In the genomic region with DNA sequence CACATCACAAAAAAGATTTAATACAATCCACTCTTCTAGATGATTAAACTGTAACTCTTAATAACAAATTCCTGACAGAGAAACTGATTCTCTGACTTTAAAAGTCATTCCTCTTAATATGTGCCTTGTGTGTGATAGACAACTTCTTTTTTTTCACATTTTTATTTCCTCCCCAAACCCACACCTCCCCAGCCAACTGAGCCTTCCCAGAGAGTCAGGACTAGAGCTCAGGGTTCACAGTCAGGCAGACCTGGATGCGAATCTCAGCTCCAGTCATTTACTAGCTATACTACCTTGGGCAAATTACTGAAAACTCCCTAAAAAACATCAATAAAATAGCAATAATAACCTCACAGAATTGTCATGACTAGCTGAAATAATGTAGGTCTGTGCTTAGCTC, we compare ENCODE assay signal across 23 cellular contexts. TPM values are rescaled to one million over a fixed set of nuclear protein-coding genes. Genes with fewer than 3 reads are reported as not detected.
DNase-seq lines count a peak whose midpoint lies in the region; ATAC-seq and TF ChIP-seq lines count a peak whose summit lies in the region.
"Had no signal": no experiment of that assay in that cellular context is flagged by ENCODE, and none has a peak within 500 bp of the region (broad histone marks: within the 10 kb centered on the region; RNA-seq: fewer than 3 reads in every experiment).

No MANE protein-coding gene starts in this region.

- H2AFZ ChIP-seq in hepatocyte = no peak overlapping the region

- no peak for DNase-seq in activated CD4-positive, alpha-beta T cell treated with anti-CD3 and anti-CD28 coated beads for 36 hours
- no peak for DNase-seq in activated CD4-positive, alpha-beta T cell treated with anti-CD3 and anti-CD28 coated beads, Interleukin-2, amount 50 U/mL, for 1 hour
- no peak for DNase-seq in activated T-helper 2 cell treated with anti-CD3 and anti-CD28 coated beads, Interferon-gamma antibody, Interleukin-2, Interleukin-4, amounts not matched to agents 10 μg/mL and 5 μg/mL and 100 μg/mL, durations not matched to agents 14 hours and 24 hours and 36 hours (ENCODE audit: low spot score)
- no peak for DNase-seq in hepatocyte (ENCODE audit: low spot score)
- no peak for DNase-seq in central memory CD4-positive, alpha-beta T cell
- DNase-seq in NCI-H1092 treated with DMSO at 0.1 percent for 48 hours (lab: John Stamatoyannopoulos, UW) = no peak
- DNase-seq: 8988T; activated CD8-positive, alpha-beta memory T cell treated with anti-CD3 and anti-CD28 coated beads, Interleukin-2, amount 50 U/mL, for 48 hours; aorta; cerebellar nuclear complex; COR-L47; effector CD4-positive, alpha-beta T cell; glutamatergic neuron; left lung; NCI-H187; NCI-H69; retina; SHP77 treated with DMSO at 0.1 percent for 48 hours had no signal

- peaks cover 2% of the 10 kb centered on the region for H3K9me3 Mint-ChIP-seq in activated CD4-positive, alpha-beta T cell treated with anti-CD3 and anti-CD28 coated beads for 36 hours (ENCODE audit: low read depth)
- H3K9me3 Mint-ChIP-seq in activated T-helper 2 cell treated with anti-CD3 and anti-CD28 coated beads, Interferon-gamma antibody, Interleukin-2, Interleukin-4, amounts not matched to agents 10 μg/mL and 5 μg/mL and 100 μg/mL, durations not matched to agents 14 hours and 24 hours and 36 hours = peaks cover 24% of the 10 kb centered on the region

- no peak overlapping the region for H3K4me3 Mint-ChIP-seq in activated CD4-positive, alpha-beta T cell treated with anti-CD3 and anti-CD28 coated beads for 36 hours
- no peak overlapping the region for H3K4me3 Mint-ChIP-seq in activated T-helper 2 cell treated with anti-CD3 and anti-CD28 coated beads, Interferon-gamma antibody, Interleukin-2, Interleukin-4, amounts not matched to agents 10 μg/mL and 5 μg/mL and 100 μg/mL, durations not matched to agents 14 hours and 24 hours and 36 hours (ENCODE audit: low read depth)

- 100% methylated on average over 1 of the region's 1 CpG for WGBS in hepatocyte (ENCODE audit: low lambda C conversion rate, missing lambda C conversion rate)

- no peaks in the 10 kb centered on the region for H3K9me3 ChIP-seq in hepatocyte (ENCODE audit: low read depth)
- peaks cover 0 to 6% of the 10 kb centered on the region in 2 donors for H3K9me3 ChIP-seq in stomach smooth muscle (ENCODE audit: control insufficient read depth in 2 of 2, low read length in 2 of 2)

- H3K79me2 ChIP-seq in hepatocyte = no peaks in the 10 kb centered on the region

- no peak for TF ChIP-seq CTCF in hepatocyte (IDR thresholded peaks at IDR 0.05; ENCODE audit: poor library complexity)

- H3K9me2 ChIP-seq in hepatocyte (replicated peaks; ENCODE audit: insufficient read depth) = no peaks in the 10 kb centered on the region

- H3K27ac Mint-ChIP-seq in activated CD4-positive, alpha-beta T cell treated with anti-CD3 and anti-CD28 coated beads for 36 hours = peak overlapping the region; percentile 37
- H3K27ac Mint-ChIP-seq in activated T-helper 2 cell treated with anti-CD3 and anti-CD28 coated beads, Interferon-gamma antibody, Interleukin-2, Interleukin-4, amounts not matched to agents 10 μg/mL and 5 μg/mL and 100 μg/mL, durations not matched to agents 14 hours and 24 hours and 36 hours = peak overlapping the region; percentile 70

- H3K27me3 Mint-ChIP-seq in activated CD4-positive, alpha-beta T cell treated with anti-CD3 and anti-CD28 coated beads for 36 hours = no peaks in the 10 kb centered on the region
- no peaks in the 10 kb centered on the region for H3K27me3 Mint-ChIP-seq in activated T-helper 2 cell treated with anti-CD3 and anti-CD28 coated beads, Interferon-gamma antibody, Interleukin-2, Interleukin-4, amounts not matched to agents 10 μg/mL and 5 μg/mL and 100 μg/mL, durations not matched to agents 14 hours and 24 hours and 36 hours (ENCODE audit: low read depth)

- H3K9ac ChIP-seq in stomach smooth muscle (ENCODE audit: low read length in 2 of 2) = peak overlapping the region; percentile 22 to 52

- H3K4me1 Mint-ChIP-seq in activated CD4-positive, alpha-beta T cell treated with anti-CD3 and anti-CD28 coated beads for 36 hours = peaks cover 21% of the 10 kb centered on the region
- H3K4me1 Mint-ChIP-seq in activated T-helper 2 cell treated with anti-CD3 and anti-CD28 coated beads, Interferon-gamma antibody, Interleukin-2, Interleukin-4, amounts not matched to agents 10 μg/mL and 5 μg/mL and 100 μg/mL, durations not matched to agents 14 hours and 24 hours and 36 hours (ENCODE audit: low read depth) = peaks cover 25% of the 10 kb centered on the region

- H3K27ac ChIP-seq in hepatocyte = peak overlapping the region; percentile 11
- peak overlapping the region; percentile 37 for H3K27ac ChIP-seq in stomach smooth muscle (ENCODE audit: low read length)
- H3K27ac ChIP-seq: left lung had no signal

- peaks cover 53% of the 10 kb centered on the region for H3K36me3 Mint-ChIP-seq in activated CD4-positive, alpha-beta T cell treated with anti-CD3 and anti-CD28 coated beads for 36 hours (ENCODE audit: low read depth)
- H3K36me3 Mint-ChIP-seq in activated T-helper 2 cell treated with anti-CD3 and anti-CD28 coated beads, Interferon-gamma antibody, Interleukin-2, Interleukin-4, amounts not matched to agents 10 μg/mL and 5 μg/mL and 100 μg/mL, durations not matched to agents 14 hours and 24 hours and 36 hours (ENCODE audit: low read depth) = peaks cover 76% of the 10 kb centered on the region

- H3K27me3 ChIP-seq in hepatocyte (no peaks in the 10 kb centered on the region), stomach smooth muscle (ENCODE audit: control insufficient read depth in 1 of 2, insufficient read depth in 2 of 2, low read length in 2 of 2) (no peaks in the 10 kb centered on the region)
- H3K27me3 ChIP-seq: left lung had no signal

- POLR2A ChIA-PET in activated CD4-positive, alpha-beta T cell treated with anti-CD3 and anti-CD28 coated beads for 36 hours (lab: Charles Lee) = no interaction called here

- H3K4me3 ChIP-seq in hepatocyte = no peak overlapping the region
- H3K4me3 ChIP-seq in stomach smooth muscle (ENCODE audit: low read length in 2 of 2) = peak overlapping the region in 1 of 2 donors; percentile 41
- H3K4me3 ChIP-seq: left lung had no signal

- intact Hi-C loops in activated CD4-positive, alpha-beta T cell treated with anti-CD3 and anti-CD28 coated beads for 36 hours (cut with DNase I, micrococcal nuclease) = no loop called here
- intact Hi-C loops in activated T-helper 2 cell treated with anti-CD3 and anti-CD28 coated beads, Interferon-gamma antibody, Interleukin-2, Interleukin-4, amounts not matched to agents 10 μg/mL and 5 μg/mL and 100 μg/mL, durations not matched to agents 14 hours and 24 hours and 36 hours (cut with micrococcal nuclease) = loop anchor here (5.0 kb wide), 1 partner anchor 37 kb away; a partner anchor contains a TSS

- no peak for ATAC-seq in activated CD4-positive, alpha-beta T cell treated with anti-CD3 and anti-CD28 coated beads for 36 hours
- no peak for ATAC-seq in HG02610 (IDR thresholded peaks at IDR 0.05; ENCODE audit: unreplicated experiment)
- ATAC-seq: esophagus mucosa, left lung had no signal

- H3K4me1 ChIP-seq in hepatocyte (ENCODE audit: insufficient read depth) = peaks cover 5% of the 10 kb centered on the region
- peaks cover 2% of the 10 kb centered on the region for H3K4me1 ChIP-seq in stomach smooth muscle (ENCODE audit: control insufficient read depth, insufficient read depth, low read length)
- H3K4me1 ChIP-seq: left lung had no signal

- CTCF ChIA-PET in activated CD4-positive, alpha-beta T cell treated with anti-CD3 and anti-CD28 coated beads for 36 hours (lab: Charles Lee) = no interaction called here

- peak overlapping the region; percentile 51 for H3K4me2 ChIP-seq in hepatocyte

- H3K36me3 ChIP-seq in hepatocyte (replicated peaks; ENCODE audit: insufficient read depth, low read depth) = no peaks in the 10 kb centered on the region
- peaks cover 31 to 38% of the 10 kb centered on the region in 2 donors for H3K36me3 ChIP-seq in stomach smooth muscle (ENCODE audit: control insufficient read depth in 2 of 2, insufficient read depth in 2 of 2, low read length in 2 of 2)

- no peaks in the 10 kb centered on the region for H4K20me1 ChIP-seq in hepatocyte (ENCODE audit: insufficient read depth, poor library complexity, severe bottlenecking)

RNA-seq across cellular contexts. Expression of a gene that starts 14.2 kb away (rescaled TPM):
- total RNA-seq in activated CD4-positive, alpha-beta T cell treated with anti-CD3 and anti-CD28 coated beads for 36 hours = 10 to 100 TPM; 46.1 to 48.5 TPM
- total RNA-seq in activated T-helper 2 cell treated with anti-CD3 and anti-CD28 coated beads, Interferon-gamma antibody, Interleukin-2, Interleukin-4, amounts not matched to agents 10 μg/mL and 5 μg/mL and 100 μg/mL, durations not matched to agents 14 hours and 24 hours and 36 hours = 42.7 TPM in 2 replicates
- 57.5 and 58.4 TPM in 2 replicates for total RNA-seq in hepatocyte
- 59.3 and 63.2 TPM in 2 replicates for polyA plus RNA-seq in hepatocyte

RNA-seq across cellular contexts. Expression of a gene that starts 17.6 kb away (rescaled TPM):
- total RNA-seq in activated CD4-positive, alpha-beta T cell treated with anti-CD3 and anti-CD28 coated beads for 36 hours = under 1 TPM in 1 of 2 experiments, not detected in 1; 0.18 TPM
- total RNA-seq in activated T-helper 2 cell treated with anti-CD3 and anti-CD28 coated beads, Interferon-gamma antibody, Interleukin-2, Interleukin-4, amounts not matched to agents 10 μg/mL and 5 μg/mL and 100 μg/mL, durations not matched to agents 14 hours and 24 hours and 36 hours = not detected in 2 replicates
- 0.16 TPM in 1 of 2 replicates, not detected in the other for total RNA-seq in hepatocyte
- polyA plus RNA-seq in hepatocyte = 0.27 and 0.40 TPM in 2 replicates
- total RNA-seq: aorta; esophagus mucosa; left lung; mononuclear cell; T-helper 1 cell treated with Interleukin-12 subunit alpha and Interleukin-12 subunit beta and Interleukin-4 antibody, amounts not matched to agents 30 ng/mL and 1 ng/mL, for 36 hours had no signal
- polyA plus RNA-seq: aorta had no signal

RNA-seq across cellular contexts. Expression of a gene that starts 37.4 kb away (rescaled TPM):
- total RNA-seq in activated CD4-positive, alpha-beta T cell treated with anti-CD3 and anti-CD28 coated beads for 36 hours = 1 to 10 TPM; 8.5 to 8.9 TPM
- 16.0 and 17.5 TPM in 2 replicates for total RNA-seq in activated T-helper 2 cell treated with anti-CD3 and anti-CD28 coated beads, Interferon-gamma antibody, Interleukin-2, Interleukin-4, amounts not matched to agents 10 μg/mL and 5 μg/mL and 100 μg/mL, durations not matched to agents 14 hours and 24 hours and 36 hours
- total RNA-seq in hepatocyte = 5.3 and 6.6 TPM in 2 replicates
- 5.1 and 5.8 TPM in 2 replicates for polyA plus RNA-seq in hepatocyte

RNA-seq across cellular contexts. Expression of a gene that starts 49.9 kb away (rescaled TPM):
- 10 to 100 TPM; 27.8 to 31.0 TPM for total RNA-seq in activated CD4-positive, alpha-beta T cell treated with anti-CD3 and anti-CD28 coated beads for 36 hours
- 45.2 and 48.1 TPM in 2 replicates for total RNA-seq in activated T-helper 2 cell treated with anti-CD3 and anti-CD28 coated beads, Interferon-gamma antibody, Interleukin-2, Interleukin-4, amounts not matched to agents 10 μg/mL and 5 μg/mL and 100 μg/mL, durations not matched to agents 14 hours and 24 hours and 36 hours
- 20.6 and 21.6 TPM in 2 replicates for total RNA-seq in hepatocyte
- polyA plus RNA-seq in hepatocyte = 17.8 and 29.6 TPM in 2 replicates
